In genomic region chr17:2710804-2711607, GRCh38 we compare ENCODE assay signal across 8 cellular contexts. TPM values are rescaled to one million over a fixed set of nuclear protein-coding genes. Genes with fewer than 3 reads are reported as not detected.
DNase-seq lines count a peak whose midpoint lies in the region; ATAC-seq and TF ChIP-seq lines count a peak whose summit lies in the region.

No MANE protein-coding gene starts in this region.

- peaks cover 53% of the 10 kb centered on the region for H3K79me2 ChIP-seq in PC-9 (ENCODE audit: low read depth)

- peak overlapping the region; percentile 63 for H3K27ac ChIP-seq in PC-9

- peaks cover 8% of the 10 kb centered on the region; the same call in 1 of the 2 replicates for H3F3A ChIP-seq in PC-9 (ENCODE audit: insufficient read depth, low read depth)

- no peak for TF ChIP-seq CTCF in PC-9 (conservative IDR thresholded peaks at IDR 0.05)
- no peak for TF ChIP-seq CTCF in brain (conservative IDR thresholded peaks at IDR 0.05)

- peaks cover 49% of the 10 kb centered on the region for H4K20me1 ChIP-seq in PC-9 (ENCODE audit: insufficient read depth)

- peak overlapping the region; percentile 96 for H3K4me2 ChIP-seq in PC-9

- intact Hi-C loops in PC-9 (cut with micrococcal nuclease; ENCODE audit: unreplicated experiment): loop anchor here (5.0 kb wide), 1 partner anchor 926 kb away; the partner anchor contains the start of genes CTNS and SHPK

- H3K36me3 Mint-ChIP-seq in brain: no peaks in the 10 kb centered on the region

- DNase-seq in PC-9: peak in 1 of 2 experiments; percentile 46
- DNase-seq in left lobe of liver (ENCODE audit: low spot score): peak; percentile 91
- DNase-seq in stimulated activated CD8-positive, alpha-beta memory T cell treated with anti-CD3 and anti-CD28 coated beads, Interleukin-4, amount 100 ng/mL, for 48 hours: peak; percentile 52
- no peak for DNase-seq in NCI-H1105 (lab: John Stamatoyannopoulos, UW)

- peaks cover 27% of the 10 kb centered on the region; the same call in 1 of the 2 replicates for H3K4me1 ChIP-seq in PC-9 (replicated peaks; ENCODE audit: insufficient read depth)

- no peaks in the 10 kb centered on the region for H3K9me3 Mint-ChIP-seq in brain

- H3K9me3 ChIP-seq in PC-9 (ENCODE audit: insufficient read depth, low read depth): no peaks in the 10 kb centered on the region

- ATAC-seq in GM18517 (IDR thresholded peaks at IDR 0.05; ENCODE audit: unreplicated experiment) (peak; percentile 18), HG02610 (IDR thresholded peaks at IDR 0.05; ENCODE audit: unreplicated experiment) (peak; percentile 13), left lobe of liver (peak; percentile 51), HG03460 (IDR thresholded peaks at IDR 0.05; ENCODE audit: unreplicated experiment) (no peak)

- H3K27me3 Mint-ChIP-seq in brain: peaks cover 2% of the 10 kb centered on the region

- H3K4me3 Mint-ChIP-seq in brain: peak overlapping the region; percentile 89 to 95 (median 90)

- BruUV-seq in PC-9 (replicated peaks; lab: Mats Ljungman, UMichigan): no TSS peak

- H3K4me3 ChIP-seq in PC-9: peak overlapping the region; percentile 82

- H2AFZ ChIP-seq in PC-9: peak overlapping the region; percentile 12; the same call in 1 of the 2 replicates

- POLR2A ChIA-PET in PC-9 (lab: Charles Lee; ENCODE audit: unreplicated experiment): interaction anchor here (0.6 to 0.7 kb wide), 3 partner anchors 13 to 196 kb away, joined by 3 to 11 read pairs (median 4); no protein-coding TSS in a partner anchor

- no peaks in the 10 kb centered on the region for H3K9me2 ChIP-seq in PC-9 (ENCODE audit: insufficient read depth)

- no peaks in the 10 kb centered on the region for H3K27me3 ChIP-seq in PC-9 (ENCODE audit: insufficient read depth, low read depth)

- H3K36me3 ChIP-seq in PC-9 (ENCODE audit: low read depth): no peaks in the 10 kb centered on the region

- CTCF ChIA-PET in PC-9 (lab: Charles Lee): no interaction called here

- H3K4me1 Mint-ChIP-seq in brain: peaks cover 44% of the 10 kb centered on the region

- peak overlapping the region in 4 of 5 experiments; percentile 44 to 89 (median 87) for H3K27ac Mint-ChIP-seq in brain

RNA-seq across cellular contexts. Expression of gene CLUH, which starts 0.6 kb away (rescaled TPM):
- total RNA-seq in PC-9 (2021) (142 and 165 TPM in 2 replicates), left lobe of liver (194 TPM)
- polyA plus RNA-seq in brain (ENCODE audit: insufficient read depth, low read depth, low replicate concordance): 28.9 TPM

RNA-seq across cellular contexts. Expression of gene CCDC92B, which starts 38.4 kb away (rescaled TPM):
- total RNA-seq in PC-9 (2021) (1.9 and 3.0 TPM in 2 replicates), left lobe of liver (not detected)
- 22.1 TPM for polyA plus RNA-seq in brain (ENCODE audit: insufficient read depth, low read depth, low replicate concordance)
